14 cellular contexts compared by ENCODE assay signal in genomic region chr3:133745981-133746721, GRCh38. TPM values are rescaled to one million over a fixed set of nuclear protein-coding genes. Genes with fewer than 3 reads are reported as not detected.
DNase-seq lines count a peak whose midpoint lies in the region; ATAC-seq and TF ChIP-seq lines count a peak whose summit lies in the region.
"Had no signal": no experiment of that assay in that cellular context is flagged by ENCODE, and none has a peak within 500 bp of the region (broad histone marks: within the 10 kb centered on the region; RNA-seq: fewer than 3 reads in every experiment).

TSS of gene TF (plus strand) at chr3:133746393. CDS start at chr3:133746441, 48 bp downstream.

- intact Hi-C loops in sciatic nerve (cut with DNase I): no loop called here

- peak; percentile 52 for ATAC-seq in sciatic nerve
- ATAC-seq: activated CD4-positive, CD25-positive, alpha-beta regulatory T cell treated with anti-CD3 and anti-CD28 coated beads, Interleukin-2, amount 50 U/mL, for 24 hours; PC-3 had no signal

- DNase-seq in NCI-H526 treated with DMSO at 0.1 percent for 48 hours (lab: John Stamatoyannopoulos, UW): peak; percentile 52
- peak; percentile 13 for DNase-seq in cerebellum (ENCODE audit: low spot score)
- peak; percentile 44 for DNase-seq in iPS-NIHi11 (ENCODE audit: low spot score)
- no peak for DNase-seq in sciatic nerve (ENCODE audit: low spot score)
- no peak for DNase-seq in activated naive CD4-positive, alpha-beta T cell treated with Interleukin-2 at 50 U/mL for 16 hours
- DNase-seq in GM20000 (ENCODE audit: low spot score): no peak
- no peak for DNase-seq in SKM-1 (lab: John Stamatoyannopoulos, UW; ENCODE audit: unreplicated experiment)
- no peak for DNase-seq in activated CD4-positive, alpha-beta T cell treated with anti-CD3 and anti-CD28 coated beads, Interleukin-2, amount 50 U/mL, for 1 hour
- DNase-seq: GOT3; NCI-H1048; PC-3; stimulated activated CD4-positive, alpha-beta T cell treated with anti-CD3 and anti-CD28 coated beads, Interleukin-4, amount 100 ng/mL, for 24 hours; tibial artery had no signal

- no peak for TF ChIP-seq CTCF in GM20000 (IDR thresholded peaks at IDR 0.05; ENCODE audit: extremely low read depth, missing control alignments)

RNA-seq across cellular contexts. Expression of gene TF, which starts in this region (rescaled TPM):
- total RNA-seq in cerebellum (10.2 TPM), sciatic nerve (40.6 TPM)
- total RNA-seq: PC-3 had no signal

Comparison
In these comparisons a context has a peak if more than half of its experiments do, and no peak if none do; other contexts are left out.
1. DNase-seq: peak in NCI-H526 treated with DMSO at 0.1 percent for 48 hours (single experiment), cerebellum (single experiment) and iPS-NIHi11 (single experiment); none in sciatic nerve (single experiment), activated naive CD4-positive, alpha-beta T cell treated with Interleukin-2 at 50 U/mL for 16 hours (single experiment), GM20000 (single experiment), SKM-1 (single experiment) and activated CD4-positive, alpha-beta T cell treated with anti-CD3 and anti-CD28 coated beads, Interleukin-2, amount 50 U/mL, for 1 hour (single experiment).